1 cellular context compared by ENCODE assay signal in genomic region chr12:56082967-56083366, GRCh38.
TF ChIP-seq lines count a peak whose summit lies in the region.

No MANE protein-coding gene starts in this region.

TF ChIP-seq in HepG2, 621 proteins besides CTCF, POLR2A, EP300 and RAD21 (continued from another document and continues in another):
- TF ChIP-seq THAP11 (CRISPR knock-in tag; IDR thresholded peaks at IDR 0.05) (peak; percentile 21; the same call in 1 of the 2 replicates), HOMEZ (CRISPR knock-in tag; IDR thresholded peaks at IDR 0.05; ENCODE audit: low read depth) (no peak), ZNF878 (CRISPR knock-in tag; IDR thresholded peaks at IDR 0.05) (no peak), RFX5 (IDR thresholded peaks at IDR 0.05; ENCODE audit: low read depth, low read length) (no peak), ZNF232 (CRISPR knock-in tag; IDR thresholded peaks at IDR 0.05; ENCODE audit: borderline replicate concordance) (no peak), ZNF281 (CRISPR knock-in tag; IDR thresholded peaks at IDR 0.05; ENCODE audit: borderline replicate concordance) (peak; percentile 8; the same call in 1 of the 2 replicates), ZNF142 (CRISPR knock-in tag; IDR thresholded peaks at IDR 0.05) (no peak), ZNF614 (CRISPR knock-in tag; IDR thresholded peaks at IDR 0.05; ENCODE audit: borderline replicate concordance) (no peak), TEAD2 (CRISPR knock-in tag; IDR thresholded peaks at IDR 0.05) (no peak), GPN1 (CRISPR knock-in tag; IDR thresholded peaks at IDR 0.05; ENCODE audit: borderline replicate concordance) (no peak), MIER2 (CRISPR knock-in tag; IDR thresholded peaks at IDR 0.05) (no peak), ETS1 (CRISPR knock-in tag; IDR thresholded peaks at IDR 0.05) (no peak), TAF15 (IDR thresholded peaks at IDR 0.05; ENCODE audit: low read depth, low read length, poor library complexity, severe bottlenecking) (no peak), HOXA7 (CRISPR knock-in tag; IDR thresholded peaks at IDR 0.05) (no peak), HOXA3 (CRISPR knock-in tag; IDR thresholded peaks at IDR 0.05) (peak; percentile 11; the same call in 1 of the 2 replicates), MXI1 (IDR thresholded peaks at IDR 0.05; ENCODE audit: borderline replicate concordance, low read depth, low read length) (no peak), TCF7L2 (IDR thresholded peaks at IDR 0.05; ENCODE audit: low read depth, low read length) (no peak), ETV6 (CRISPR knock-in tag; conservative IDR thresholded peaks at IDR 0.05) (no peak), ZFP91 (CRISPR knock-in tag; IDR thresholded peaks at IDR 0.05; ENCODE audit: borderline replicate concordance) (no peak), NPAS2 (CRISPR knock-in tag; IDR thresholded peaks at IDR 0.05; ENCODE audit: borderline replicate concordance) (no peak), ZNF790 (CRISPR knock-in tag; IDR thresholded peaks at IDR 0.05; ENCODE audit: borderline replicate concordance) (no peak), ZNF331 (CRISPR knock-in tag; IDR thresholded peaks at IDR 0.05) (no peak), EED (CRISPR knock-in tag; IDR thresholded peaks at IDR 0.05) (no peak), BCL6 (CRISPR knock-in tag; IDR thresholded peaks at IDR 0.05) (peak; percentile 43; the same call in 1 of the 2 replicates), KMT2A (CRISPR knock-in tag; IDR thresholded peaks at IDR 0.05) (no peak), ZNF616 (CRISPR knock-in tag; IDR thresholded peaks at IDR 0.05; ENCODE audit: low read depth) (no peak), U2AF2 (IDR thresholded peaks at IDR 0.05; ENCODE audit: low read depth, low read length) (no peak), SRSF1 (optimal IDR thresholded peaks at IDR 0.05; ENCODE audit: low read depth, low read length) (peak; percentile 74), ZNF841 (CRISPR knock-in tag; IDR thresholded peaks at IDR 0.05; ENCODE audit: borderline replicate concordance) (no peak), MTF2 (CRISPR knock-in tag; IDR thresholded peaks at IDR 0.05; ENCODE audit: borderline replicate concordance) (no peak), ZNF639 (CRISPR knock-in tag; conservative IDR thresholded peaks at IDR 0.05) (no peak), ZNF556 (CRISPR knock-in tag; IDR thresholded peaks at IDR 0.05; ENCODE audit: borderline replicate concordance) (no peak), TMF1 (CRISPR knock-in tag; IDR thresholded peaks at IDR 0.05; ENCODE audit: low read depth) (no peak), AKNA (CRISPR knock-in tag; IDR thresholded peaks at IDR 0.05; ENCODE audit: borderline replicate concordance) (no peak), CBX1 (IDR thresholded peaks at IDR 0.05; ENCODE audit: low read depth) (no peak), PHF21A (CRISPR knock-in tag; IDR thresholded peaks at IDR 0.05) (no peak), ZBTB4 (CRISPR knock-in tag; IDR thresholded peaks at IDR 0.05; ENCODE audit: borderline replicate concordance) (no peak)
